Comparison of ENCODE assay signal across 16 cellular contexts in genomic region chr5:61620660-61621650, GRCh38.
DNase-seq lines count a peak whose midpoint lies in the region; ATAC-seq and TF ChIP-seq lines count a peak whose summit lies in the region.
"Had no signal": no experiment of that assay in that cellular context is flagged by ENCODE, and none has a peak within 500 bp of the region (broad histone marks: within the 10 kb centered on the region; RNA-seq: fewer than 3 reads in every experiment).

No MANE protein-coding gene starts in this region.

- peak in 2 of 4 donors; percentile 41 to 63 for TF ChIP-seq EP300 in sigmoid colon (IDR thresholded peaks at IDR 0.05)

- H3K4me1 ChIP-seq in body of pancreas (peaks cover 27% of the 10 kb centered on the region), sigmoid colon (peaks cover 0 to 35% (median 24%) of the 10 kb centered on the region in 4 donors)

- intact Hi-C loops in body of pancreas (cut with DNase I) (no loop called here), sigmoid colon (cut with DNase I) (loop anchor here (5.0 kb wide), 1 partner anchor 209 kb away; no protein-coding TSS in a partner anchor)

- H3K9me3 ChIP-seq in body of pancreas (no peaks in the 10 kb centered on the region), sigmoid colon (no peaks in the 10 kb centered on the region)
- H3K9me3 ChIP-seq: spleen had no signal

- H3K4me3 ChIP-seq in body of pancreas (no peak overlapping the region), sigmoid colon (no peak overlapping the region)
- H3K4me3 ChIP-seq: spleen had no signal

- no peaks in the 10 kb centered on the region for H3K36me3 ChIP-seq in body of pancreas (replicated peaks in 1 of 2; ENCODE audit: insufficient read depth in 1 of 2, low read depth in 2 of 2)
- no peaks in the 10 kb centered on the region for H3K36me3 ChIP-seq in sigmoid colon
- H3K36me3 ChIP-seq: spleen had no signal

- no peaks in the 10 kb centered on the region for H3K4me1 Mint-ChIP-seq in stimulated activated effector memory CD8-positive, alpha-beta T cell treated with anti-CD3 and anti-CD28 coated beads, Interleukin-12 subunit alpha, Interleukin-12 subunit beta, amount 100 ng/mL, for 72 hours

- DNase-seq in COR-L47 (lab: John Stamatoyannopoulos, UW), result peak; percentile 31
- DNase-seq in body of pancreas, result peak in 2 of 4 donors; percentile 38 to 66
- peak; percentile 18 to 97 (median 84) for DNase-seq in hypothalamus (lab: John Stamatoyannopoulos, UW)
- DNase-seq in sigmoid colon, result peak; percentile 85
- no peak for DNase-seq in stimulated activated effector memory CD8-positive, alpha-beta T cell treated with anti-CD3 and anti-CD28 coated beads, Interleukin-12 subunit alpha, Interleukin-12 subunit beta, amount 100 ng/mL, for 72 hours (ENCODE audit: low spot score in 2 of 2)
- no peak for DNase-seq in NCI-H446 (lab: John Stamatoyannopoulos, UW)
- no peak for DNase-seq in T-helper 2 cell
- DNase-seq: activated CD4-positive, CD25-positive, alpha-beta regulatory T cell treated with anti-CD3 and anti-CD28 coated beads, Interleukin-2, amount 50 U/mL, for 72 hours; activated CD8-positive, alpha-beta memory T cell treated with anti-CD3 and anti-CD28 coated beads, Interleukin-2, amount 10 ng/mL, durations not matched to agents 7 days and 5 days; effector CD8-positive, alpha-beta T cell; NCI-H774; spleen; stimulated activated naive CD4-positive, alpha-beta T cell; T-cell had no signal

- H3K27ac Mint-ChIP-seq in stimulated activated effector memory CD8-positive, alpha-beta T cell treated with anti-CD3 and anti-CD28 coated beads, Interleukin-12 subunit alpha, Interleukin-12 subunit beta, amount 100 ng/mL, for 72 hours, result no peak overlapping the region
- H3K27ac Mint-ChIP-seq: activated CD8-positive, alpha-beta memory T cell treated with anti-CD3 and anti-CD28 coated beads, Interleukin-2, amount 10 ng/mL, durations not matched to agents 7 days and 5 days; T-cell had no signal

- TF ChIP-seq CTCF in body of pancreas (IDR thresholded peaks at IDR 0.05) (no peak), sigmoid colon (IDR thresholded peaks at IDR 0.05) (no peak)

- ATAC-seq in body of pancreas, result peak; percentile 49
- ATAC-seq in stimulated activated effector memory CD8-positive, alpha-beta T cell treated with anti-CD3 and anti-CD28 coated beads, Interleukin-12 subunit alpha, Interleukin-12 subunit beta, amount 100 ng/mL, for 72 hours, result no peak
- ATAC-seq in HG03196 (IDR thresholded peaks at IDR 0.05; ENCODE audit: unreplicated experiment), result no peak
- ATAC-seq: activated CD8-positive, alpha-beta memory T cell treated with anti-CD3 and anti-CD28 coated beads, Interleukin-2, amount 10 ng/mL, durations not matched to agents 7 days and 5 days had no signal

- H3K4me3 Mint-ChIP-seq in stimulated activated effector memory CD8-positive, alpha-beta T cell treated with anti-CD3 and anti-CD28 coated beads, Interleukin-12 subunit alpha, Interleukin-12 subunit beta, amount 100 ng/mL, for 72 hours, result no peak overlapping the region
- H3K4me3 Mint-ChIP-seq: activated CD8-positive, alpha-beta memory T cell treated with anti-CD3 and anti-CD28 coated beads, Interleukin-2, amount 10 ng/mL, durations not matched to agents 7 days and 5 days; T-cell had no signal

- no peak for TF ChIP-seq POLR2A in body of pancreas (IDR thresholded peaks at IDR 0.05)
- TF ChIP-seq POLR2A in sigmoid colon (IDR thresholded peaks at IDR 0.05), result no peak

- no peaks in the 10 kb centered on the region for H3K9me3 Mint-ChIP-seq in stimulated activated effector memory CD8-positive, alpha-beta T cell treated with anti-CD3 and anti-CD28 coated beads, Interleukin-12 subunit alpha, Interleukin-12 subunit beta, amount 100 ng/mL, for 72 hours
- H3K9me3 Mint-ChIP-seq: T-cell had no signal

- no peaks in the 10 kb centered on the region for H3K36me3 Mint-ChIP-seq in stimulated activated effector memory CD8-positive, alpha-beta T cell treated with anti-CD3 and anti-CD28 coated beads, Interleukin-12 subunit alpha, Interleukin-12 subunit beta, amount 100 ng/mL, for 72 hours
- H3K36me3 Mint-ChIP-seq: activated CD8-positive, alpha-beta memory T cell treated with anti-CD3 and anti-CD28 coated beads, Interleukin-2, amount 10 ng/mL, durations not matched to agents 7 days and 5 days; T-cell had no signal

- H3K27ac ChIP-seq in body of pancreas, result peak overlapping the region; percentile 4 to 36 (median 32)
- peak overlapping the region; percentile 53 to 72 (median 56) for H3K27ac ChIP-seq in sigmoid colon
- H3K27ac ChIP-seq: RWPE1, spleen had no signal

- H3K27me3 ChIP-seq in body of pancreas (no peaks in the 10 kb centered on the region), sigmoid colon (no peaks in the 10 kb centered on the region)

- WGBS in body of pancreas, 2 donors, result 46 to 48% methylated on average over 8 to 12 of the region's 12 CpGs
- 65 to 83% methylated on average over 12 of the region's 12 CpGs for WGBS in sigmoid colon, 2 donors

Comparison
In these comparisons a context has a peak if more than half of its experiments do, and no peak if none do; other contexts are left out.
1. DNase-seq: peak in COR-L47 (single experiment), hypothalamus (51 of 51) and sigmoid colon (single experiment); none in stimulated activated effector memory CD8-positive, alpha-beta T cell treated with anti-CD3 and anti-CD28 coated beads, Interleukin-12 subunit alpha, Interleukin-12 subunit beta, amount 100 ng/mL, for 72 hours (0 of 2), NCI-H446 (0 of 2) and T-helper 2 cell (0 of 5).